8 cellular contexts compared by ENCODE assay signal in the genomic region with DNA sequence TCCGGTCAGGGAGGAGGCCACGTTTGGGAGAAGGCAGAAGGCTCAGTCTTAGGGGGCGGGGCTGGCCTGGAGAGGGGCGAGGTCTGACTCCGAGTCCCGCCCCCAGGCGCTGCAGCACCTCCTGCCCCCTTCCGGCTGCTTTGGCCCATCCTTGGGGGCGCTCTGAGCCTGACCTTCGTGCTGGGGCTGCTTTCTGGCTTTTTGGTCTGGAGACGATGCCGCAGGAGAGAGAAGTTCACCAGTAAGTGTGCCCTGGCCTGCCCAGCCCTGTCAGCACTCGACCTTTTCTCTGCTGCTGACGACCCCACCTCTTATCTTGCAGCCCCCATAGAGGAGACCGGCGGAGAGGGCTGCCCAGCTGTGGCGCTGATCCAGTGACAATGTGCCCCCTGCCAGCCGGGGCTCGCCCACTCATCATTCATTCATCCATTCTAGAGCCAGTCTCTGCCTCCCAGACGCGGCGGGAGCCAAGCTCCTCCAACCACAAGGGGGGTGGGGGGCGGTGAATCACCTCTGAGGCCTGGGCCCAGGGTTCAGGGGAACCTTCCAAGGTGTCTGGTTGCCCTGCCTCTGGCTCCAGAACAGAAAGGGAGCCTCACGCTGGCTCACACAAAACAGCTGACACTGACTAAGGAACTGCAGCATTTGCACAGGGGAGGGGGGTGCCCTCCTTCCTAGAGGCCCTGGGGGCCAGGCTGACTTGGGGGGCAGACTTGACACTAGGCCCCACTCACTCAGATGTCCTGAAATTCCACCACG. TPM values are rescaled to one million over a fixed set of nuclear protein-coding genes. Genes with fewer than 3 reads are reported as not detected.
A peak's percentile ranks its signal among the peaks of the same experiment; 100 is the strongest.
DNase-seq lines count a peak whose midpoint lies in the region; ATAC-seq and TF ChIP-seq lines count a peak whose summit lies in the region.

No MANE protein-coding gene starts in this region.

- peak; percentile 51 for TF ChIP-seq CTCF in GM12872 (IDR thresholded peaks at IDR 0.05; ENCODE audit: insufficient read depth, low read depth, low read length)
- peak; percentile 36 for TF ChIP-seq CTCF in cardiac fibroblast (IDR thresholded peaks at IDR 0.05; ENCODE audit: low read depth, low read length)
- peak; percentile 55 for TF ChIP-seq CTCF in kidney epithelial cell (IDR thresholded peaks at IDR 0.05; ENCODE audit: insufficient read depth, low read length, poor library complexity, severe bottlenecking)

- DNase-seq in NCI-H1092 treated with DMSO at 0.1 percent for 48 hours (lab: John Stamatoyannopoulos, UW) (peak; percentile 16), cardiac fibroblast (ENCODE audit: low read depth in 2 of 2) (peak; percentile 85 to 97), kidney epithelial cell (ENCODE audit: low read depth) (peak; percentile 80)
- peak; percentile 25 to 55 (median 34) for DNase-seq in activated CD4-positive, CD25-positive, alpha-beta regulatory T cell (lab: John Stamatoyannopoulos, UW)
- DNase-seq in stimulated activated CD4-positive, alpha-beta T cell treated with anti-CD3 and anti-CD28 coated beads, Interleukin-1b, Interleukin-23, amount 100 ng/mL, for 1 hour (ENCODE audit: low read depth in 2 of 2) = peak; percentile 56 to 68

- ATAC-seq in GM18498 (IDR thresholded peaks at IDR 0.05; ENCODE audit: unreplicated experiment) (no peak), GM19452 (IDR thresholded peaks at IDR 0.05; ENCODE audit: unreplicated experiment) (no peak)

- no peaks in the 10 kb centered on the region for H3K36me3 ChIP-seq in kidney epithelial cell (ENCODE audit: control insufficient read depth, insufficient read depth, low read length)

- no peaks in the 10 kb centered on the region for H3K27me3 ChIP-seq in kidney epithelial cell (ENCODE audit: control insufficient read depth, insufficient read depth, low read length)

- H3K4me3 ChIP-seq in cardiac fibroblast (replicated peaks in 1 of 2; ENCODE audit: low read depth in 2 of 2, low read length in 2 of 2) (peak overlapping the region; percentile 74 to 77), kidney epithelial cell (ENCODE audit: low read depth, low read length) (peak overlapping the region; percentile 88)

RNA-seq across cellular contexts. Expression of gene TNFRSF12A, which starts 1.5 kb away (rescaled TPM):
- 572 and 754 TPM in 2 replicates for total RNA-seq in kidney epithelial cell

RNA-seq across cellular contexts. Expression of gene HCFC1R1, which starts 2.1 kb away (rescaled TPM):
- 10.2 and 18.4 TPM in 2 replicates for total RNA-seq in kidney epithelial cell

RNA-seq across cellular contexts. Expression of gene THOC6, which starts 2.2 kb away (rescaled TPM):
- 12.2 and 17.0 TPM in 2 replicates for total RNA-seq in kidney epithelial cell

RNA-seq across cellular contexts. Expression of gene CLDN6, which starts 3.6 kb away (rescaled TPM):
- 319 and 359 TPM in 2 replicates for total RNA-seq in kidney epithelial cell

RNA-seq across cellular contexts. Expression of gene CLDN9, which starts 8.9 kb away (rescaled TPM):
- 1.0 and 3.1 TPM in 2 replicates for total RNA-seq in kidney epithelial cell

Comparison
In these comparisons a context has a peak if more than half of its experiments do, and no peak if none do; other contexts are left out.
1. DNase-seq: peak in every context shown above with its lines; median percentile 91 in cardiac fibroblast; 80 in kidney epithelial cell; 62 in stimulated activated CD4-positive, alpha-beta T cell treated with anti-CD3 and anti-CD28 coated beads, Interleukin-1b, Interleukin-23, amount 100 ng/mL, for 1 hour; 34 in activated CD4-positive, CD25-positive, alpha-beta regulatory T cell; 16 in NCI-H1092 treated with DMSO at 0.1 percent for 48 hours.